ENCODE assay signal across 8 cellular contexts in the genomic region with DNA sequence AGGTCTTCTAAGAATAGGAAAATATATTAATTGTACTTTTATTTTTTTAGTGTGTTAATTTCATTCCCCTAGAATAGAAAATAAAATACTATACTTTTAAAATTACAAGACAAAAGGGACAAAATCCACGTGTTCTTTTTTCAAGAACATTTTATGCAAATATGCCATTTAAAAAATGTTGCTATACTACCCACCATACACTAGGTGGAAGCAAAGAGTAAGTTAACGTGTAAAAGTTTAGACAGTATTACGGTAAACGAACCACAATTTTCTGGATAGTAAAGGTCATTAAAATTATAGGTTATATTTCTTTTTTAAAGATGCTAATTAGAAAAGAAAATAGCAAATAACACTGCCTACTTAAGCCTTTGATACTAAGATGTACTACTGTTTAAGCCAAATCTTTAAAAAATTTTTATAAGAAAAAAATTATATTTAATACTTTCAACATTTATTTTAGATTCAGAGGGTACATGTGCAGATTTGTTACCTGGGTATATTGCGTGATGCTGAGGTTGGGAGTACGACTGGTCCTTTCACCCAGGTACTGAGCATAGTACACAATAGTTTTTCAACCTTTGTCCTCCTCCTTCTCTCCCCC.
DNase-seq lines count a peak whose midpoint lies in the region; ATAC-seq, FAIRE-seq and TF ChIP-seq lines count a peak whose summit lies in the region.

No MANE protein-coding gene starts in this region.

- H3K4me3 ChIP-seq in fibroblast of villous mesenchyme (ENCODE audit: low read depth, low read length) (no peak overlapping the region), small intestine (ENCODE audit: low read depth in 1 of 2, low read length in 2 of 2) (no peak overlapping the region)

- 8 to 13% (median 10%) methylated on average over 6 of the region's 6 CpGs for WGBS in small intestine, 3 donors

- H3K27me3 Mint-ChIP-seq in activated CD8-positive, alpha-beta memory T cell treated with anti-CD3 and anti-CD28 coated beads, Interleukin-2, amount 10 ng/mL, durations not matched to agents 7 days and 5 days = no peaks in the 10 kb centered on the region

- peak; percentile 54 for DNase-seq in ELR (ENCODE audit: low read depth)
- DNase-seq in RWPE1 (ENCODE audit: low spot score) = peak; percentile 28
- peak; percentile 57 for DNase-seq in fibroblast of villous mesenchyme (ENCODE audit: low read depth)
- peak; percentile 13 for DNase-seq in small intestine
- DNase-seq in activated CD8-positive, alpha-beta memory T cell treated with anti-CD3 and anti-CD28 coated beads, Interleukin-2, amount 10 ng/mL, durations not matched to agents 7 days and 5 days = no peak
- DNase-seq in activated gamma-delta T cell (lab: John Stamatoyannopoulos, UW) = no peak

- H3K36me3 Mint-ChIP-seq in activated CD8-positive, alpha-beta memory T cell treated with anti-CD3 and anti-CD28 coated beads, Interleukin-2, amount 10 ng/mL, durations not matched to agents 7 days and 5 days = no peaks in the 10 kb centered on the region

- no peaks in the 10 kb centered on the region for H3K9me3 Mint-ChIP-seq in activated CD8-positive, alpha-beta memory T cell treated with anti-CD3 and anti-CD28 coated beads, Interleukin-2, amount 10 ng/mL, durations not matched to agents 7 days and 5 days (ENCODE audit: low read depth)

- POLR2A ChIA-PET in RWPE1 (lab: Yijun Ruan, JAX; ENCODE audit: low non-redundant PET) = no interaction called here

- H3K27me3 ChIP-seq in small intestine (ENCODE audit: control insufficient read depth in 2 of 2, insufficient read depth in 2 of 2, low read length in 2 of 2) = no peaks in the 10 kb centered on the region

- H3K27ac ChIP-seq in RWPE1 = no peak overlapping the region
- no peak overlapping the region for H3K27ac ChIP-seq in small intestine (ENCODE audit: low read depth in 1 of 2, low read length in 1 of 2)

- H3K4me1 ChIP-seq in small intestine (ENCODE audit: control insufficient read depth in 2 of 2, insufficient read depth in 1 of 2, low read depth in 1 of 2, low read length in 1 of 2) = no peaks in the 10 kb centered on the region

- ATAC-seq in GM21381 (IDR thresholded peaks at IDR 0.05; ENCODE audit: unreplicated experiment) (peak; percentile 70), HG03575 (IDR thresholded peaks at IDR 0.05; ENCODE audit: extremely low read depth, insufficient number of reproducible peaks, low FRiP score, unreplicated experiment) (peak; percentile 53)
- ATAC-seq in activated CD8-positive, alpha-beta memory T cell treated with anti-CD3 and anti-CD28 coated beads, Interleukin-2, amount 10 ng/mL, durations not matched to agents 7 days and 5 days = no peak

- CTCF ChIA-PET in RWPE1 (lab: Yijun Ruan, JAX) = no interaction called here
- CTCF ChIA-PET in activated CD8-positive, alpha-beta memory T cell treated with anti-CD3 and anti-CD28 coated beads, Interleukin-2, amount 10 ng/mL, durations not matched to agents 7 days and 5 days (lab: Charles Lee) = no interaction called here

- H3K27ac Mint-ChIP-seq in activated CD8-positive, alpha-beta memory T cell treated with anti-CD3 and anti-CD28 coated beads, Interleukin-2, amount 10 ng/mL, durations not matched to agents 7 days and 5 days = no peak overlapping the region

- no peaks in the 10 kb centered on the region for H3K36me3 ChIP-seq in small intestine (ENCODE audit: control insufficient read depth in 2 of 2, insufficient read depth in 2 of 2, low read length in 2 of 2)

- FAIRE-seq in small intestine (lab: Jason Lieb, UNC) = peak; percentile 93

- H3K4me3 Mint-ChIP-seq in activated CD8-positive, alpha-beta memory T cell treated with anti-CD3 and anti-CD28 coated beads, Interleukin-2, amount 10 ng/mL, durations not matched to agents 7 days and 5 days = no peak overlapping the region

- TF ChIP-seq CTCF in RWPE1 (conservative IDR thresholded peaks at IDR 0.05; ENCODE audit: low read depth) (peak; percentile 73), fibroblast of villous mesenchyme (IDR thresholded peaks at IDR 0.05; ENCODE audit: insufficient read depth, low read depth, low read length) (peak; percentile 66)

- no peaks in the 10 kb centered on the region for H3K4me1 Mint-ChIP-seq in activated CD8-positive, alpha-beta memory T cell treated with anti-CD3 and anti-CD28 coated beads, Interleukin-2, amount 10 ng/mL, durations not matched to agents 7 days and 5 days

- H3K9me3 ChIP-seq in small intestine (ENCODE audit: control insufficient read depth, low read depth) = no peaks in the 10 kb centered on the region

Comparison
In these comparisons a context has a peak if more than half of its experiments do, and no peak if none do; other contexts are left out.
1. DNase-seq: peak in ELR (single experiment), RWPE1 (single experiment), fibroblast of villous mesenchyme (single experiment) and small intestine (single experiment); none in activated CD8-positive, alpha-beta memory T cell treated with anti-CD3 and anti-CD28 coated beads, Interleukin-2, amount 10 ng/mL, durations not matched to agents 7 days and 5 days (single experiment) and activated gamma-delta T cell (single experiment).